ENCODE assay signal across 8 cellular contexts in the genomic region with DNA sequence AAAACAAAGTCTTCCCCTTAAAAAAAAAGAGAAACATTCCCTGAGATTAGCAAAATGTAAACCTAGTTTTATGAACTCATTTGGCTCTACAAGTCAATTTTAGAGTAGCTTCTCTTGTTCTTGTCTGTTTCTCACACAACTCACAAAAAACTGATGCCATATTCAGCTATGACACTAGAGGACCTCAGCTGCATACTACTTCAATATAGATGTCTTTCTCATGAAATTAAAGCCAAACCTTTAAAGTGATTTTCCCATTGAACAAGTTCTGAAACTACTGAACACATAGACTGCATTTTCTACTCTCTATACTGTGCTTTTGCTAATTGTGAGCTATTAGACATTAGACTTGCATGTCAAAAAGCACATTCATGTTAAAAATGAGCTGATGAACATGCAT. TPM values are rescaled to one million over a fixed set of nuclear protein-coding genes. Genes with fewer than 3 reads are reported as not detected.
DNase-seq lines count a peak whose midpoint lies in the region; ATAC-seq and TF ChIP-seq lines count a peak whose summit lies in the region.

No MANE protein-coding gene starts in this region.

- no peaks in the 10 kb centered on the region for H3K79me2 ChIP-seq in mammary epithelial cell (ENCODE audit: insufficient read depth, low read length)

- H3K36me3 ChIP-seq in mammary epithelial cell (ENCODE audit: insufficient read depth, low read length), result no peaks in the 10 kb centered on the region

- peak; percentile 67 for ATAC-seq in GM21717 (IDR thresholded peaks at IDR 0.05; ENCODE audit: unreplicated experiment)
- no peak for ATAC-seq in HG03439 (IDR thresholded peaks at IDR 0.05; ENCODE audit: unreplicated experiment)
- ATAC-seq in GM21825 (IDR thresholded peaks at IDR 0.05; ENCODE audit: unreplicated experiment), result no peak

- no peaks in the 10 kb centered on the region for H3K27me3 ChIP-seq in mammary epithelial cell (ENCODE audit: insufficient read depth, low read length)

- no peak overlapping the region for H3K9ac ChIP-seq in mammary epithelial cell (ENCODE audit: insufficient read depth, low read length)

- H3K9me3 Mint-ChIP-seq in neural crest cell (no peaks in the 10 kb centered on the region), Calu3 (ENCODE audit: low read depth, unreplicated experiment) (no peaks in the 10 kb centered on the region)

- dilution Hi-C loops in mammary epithelial cell (cut with HindIII; ENCODE audit: low sequenced_read_pairs), result no loop called here

- no peak overlapping the region for H3K27ac ChIP-seq in mammary epithelial cell (ENCODE audit: insufficient read depth, low read depth, low read length)

- H3K27me3 Mint-ChIP-seq in neural crest cell (ENCODE audit: low read depth) (no peaks in the 10 kb centered on the region), Calu3 (ENCODE audit: unreplicated experiment) (no peaks in the 10 kb centered on the region)

- H3K4me1 Mint-ChIP-seq in neural crest cell, result no peaks in the 10 kb centered on the region
- peaks cover 11% of the 10 kb centered on the region for H3K4me1 Mint-ChIP-seq in Calu3 (ENCODE audit: low read depth, unreplicated experiment)

- H4K20me1 ChIP-seq in mammary epithelial cell (ENCODE audit: insufficient read depth, low read length), result no peaks in the 10 kb centered on the region

- TF ChIP-seq CTCF in NB4 (IDR thresholded peaks at IDR 0.05; ENCODE audit: low read depth, low read length) (peak; percentile 40), mammary epithelial cell (conservative IDR thresholded peaks at IDR 0.05 in 1 of 2, IDR thresholded peaks at IDR 0.05 in 1 of 2; ENCODE audit: extremely low read depth in 1 of 2, insufficient read depth in 1 of 2, low read depth in 1 of 2, low read length in 2 of 2) (peak; percentile 55 to 67), neural crest cell (conservative IDR thresholded peaks at IDR 0.05) (peak; percentile 65), Calu3 (IDR thresholded peaks at IDR 0.05; ENCODE audit: unreplicated experiment) (no peak)

- in situ Hi-C loops in mammary epithelial cell (cut with MboI; ENCODE audit: low sequenced_read_pairs in 2 of 2), result no loop called here

- H2AFZ ChIP-seq in mammary epithelial cell (ENCODE audit: low read depth, low read length), result no peak overlapping the region

- intact Hi-C loops in mammary epithelial cell (cut with micrococcal nuclease) (loop anchor here (1.0 to 10.0 kb wide), 6 partner anchors 49 to 919 kb away; no protein-coding TSS in a partner anchor), Calu3 (cut with micrococcal nuclease; ENCODE audit: unreplicated experiment) (loop anchor here (2.0 to 10.0 kb wide), 4 partner anchors 46 to 549 kb away; partner anchors contain the start of gene GIMD1)

- CTCF ChIA-PET in mammary epithelial cell (lab: Charles Lee; ENCODE audit: low non-redundant PET), result interaction anchor here (0.6 to 1.6 kb wide), 4 partner anchors 62 to 103 kb away, joined by 3 to 26 read pairs (median 4); no protein-coding TSS in a partner anchor
- CTCF ChIA-PET in Calu3 (lab: Charles Lee), result interaction anchor here (0.6 to 1.2 kb wide), 3 partner anchors 21 to 99 kb away, joined by 3 to 6 read pairs (median 5); partner anchors contain the start of gene TBCK

- no peak overlapping the region for H3K27ac Mint-ChIP-seq in neural crest cell (ENCODE audit: unreplicated experiment)
- H3K27ac Mint-ChIP-seq in Calu3 (ENCODE audit: unreplicated experiment), result no peak overlapping the region

- no peak for TF ChIP-seq POLR2A in NB4 (IDR thresholded peaks at IDR 0.05; ENCODE audit: extremely low read depth, insufficient read length)

- no peak overlapping the region for H3K4me3 ChIP-seq in NB4 (ENCODE audit: low read depth, low read length)
- no peak overlapping the region for H3K4me3 ChIP-seq in mammary epithelial cell (replicated peaks in 1 of 3; ENCODE audit: insufficient read depth in 1 of 3, low read depth in 2 of 3, low read length in 3 of 3)

- H3K4me2 ChIP-seq in mammary epithelial cell (ENCODE audit: insufficient read depth, low read depth, low read length), result no peak overlapping the region

- H3K9me3 ChIP-seq in mammary epithelial cell (replicated peaks; ENCODE audit: insufficient read depth, low read length), result no peaks in the 10 kb centered on the region

- DNase-seq in GDM1 (lab: John Stamatoyannopoulos, UW) (peak; percentile 5), NB4 (ENCODE audit: low read depth) (peak; percentile 60), mammary epithelial cell (peak; percentile 37), neural crest cell (ENCODE audit: low read depth, low spot score) (no peak), Calu3 (no peak)

- H3K36me3 Mint-ChIP-seq in neural crest cell (ENCODE audit: low read depth) (no peaks in the 10 kb centered on the region), Calu3 (ENCODE audit: insufficient read depth, unreplicated experiment) (no peaks in the 10 kb centered on the region)

- no TSS peak for BruUV-seq in mammary epithelial cell (replicated peaks; lab: Mats Ljungman, UMichigan)
- no TSS peak for BruUV-seq in Calu3 (replicated peaks; lab: Mats Ljungman, UMichigan)

- H3K4me1 ChIP-seq in mammary epithelial cell (ENCODE audit: insufficient read depth, low read length), result no peaks in the 10 kb centered on the region

- H3K4me3 Mint-ChIP-seq in neural crest cell, result no peak overlapping the region
- no peak overlapping the region for H3K4me3 Mint-ChIP-seq in Calu3 (ENCODE audit: low read depth, unreplicated experiment)

RNA-seq across cellular contexts. Expression of gene TBCK, which starts 49.8 kb away (rescaled TPM):
- total RNA-seq in mammary epithelial cell, result 10 to 100 TPM; 28.0 to 45.3 TPM
- 8.3 TPM for polyA plus RNA-seq in mammary epithelial cell
- polyA minus RNA-seq in mammary epithelial cell, result 16.7 TPM
- 42.0 and 47.6 TPM in 2 replicates for total RNA-seq in neural crest cell
- 19.7 and 22.5 TPM in 2 replicates for total RNA-seq in Calu3 (2022)

RNA-seq across cellular contexts. Expression of gene AIMP1, which starts 50.1 kb away (rescaled TPM):
- total RNA-seq in mammary epithelial cell (10 to 100 TPM; 17.7 to 56.0 TPM), neural crest cell (32.2 and 34.3 TPM in 2 replicates), Calu3 (2022) (60.4 and 65.5 TPM in 2 replicates)
- polyA plus RNA-seq in mammary epithelial cell, result 17.4 TPM
- 3.3 TPM for polyA minus RNA-seq in mammary epithelial cell

Comparison
In these comparisons a context has a peak if more than half of its experiments do, and no peak if none do; other contexts are left out.
1. DNase-seq: peak in GDM1 (single experiment), NB4 (single experiment) and mammary epithelial cell (single experiment); none in neural crest cell (single experiment) and Calu3 (single experiment).